ENCODE assay signal across 1 cellular context in the genomic region with DNA sequence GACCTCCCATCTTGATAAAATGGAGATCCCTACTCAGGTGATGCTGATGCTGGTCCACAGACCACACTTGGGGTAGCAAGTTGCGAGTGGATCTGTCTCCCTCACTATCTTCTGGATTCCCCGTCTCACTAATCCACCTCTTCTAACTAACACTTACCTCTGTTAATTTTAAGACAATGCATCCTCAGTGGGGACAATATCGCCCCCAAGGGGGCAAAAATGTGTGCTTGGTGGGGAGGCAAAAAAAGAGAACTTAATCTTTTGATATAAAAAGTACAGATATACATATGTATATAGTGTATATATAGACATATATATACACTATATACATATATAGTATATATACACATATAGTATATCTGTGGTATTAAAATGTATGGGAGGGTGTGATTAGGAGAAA.
TF ChIP-seq lines count a peak whose summit lies in the region.

No MANE protein-coding gene starts in this region.

TF ChIP-seq in HCT116, 20 proteins besides CTCF, POLR2A, EP300 and RAD21 (continued from another document):
- no peak for TF ChIP-seq TCF7L2 (IDR thresholded peaks at IDR 0.05; ENCODE audit: borderline replicate concordance, extremely low read depth, insufficient read depth, insufficient read length)
- TF ChIP-seq SIN3A (IDR thresholded peaks at IDR 0.05; ENCODE audit: low read depth): no peak
